ENCODE assay signal across 15 cellular contexts in genomic region chr16:56365552-56365951, GRCh38. TPM values are rescaled to one million over a fixed set of nuclear protein-coding genes. Genes with fewer than 3 reads are reported as not detected.
DNase-seq lines count a peak whose midpoint lies in the region; ATAC-seq and TF ChIP-seq lines count a peak whose summit lies in the region.
"Had no signal": no experiment of that assay in that cellular context is flagged by ENCODE, and none has a peak within 500 bp of the region (broad histone marks: within the 10 kb centered on the region; RNA-seq: fewer than 3 reads in every experiment).

No MANE protein-coding gene starts in this region.

- 85% methylated on average over 6 of the region's 7 CpGs for WGBS in esophagus muscularis mucosa
- WGBS in neuronal stem cell (ENCODE audit: extremely low coverage in 2 of 2, insufficient read length in 2 of 2, insufficient replicate concordance in 1 of 2), 2 donors = no CpG with 5 or more reads among the region's 7 CpGs
- 79 to 82% methylated on average over 7 of the region's 7 CpGs for WGBS in lower leg skin, 2 donors

- H3K9ac ChIP-seq in neuronal stem cell (ENCODE audit: low read depth, low read length, poor library complexity) = no peak overlapping the region

- no peak overlapping the region for H2BK120ac ChIP-seq in neuronal stem cell (ENCODE audit: low read depth, low read length)

- ATAC-seq in omental fat pad (ENCODE audit: low FRiP score) = no peak

- no peak overlapping the region for H3K4me3 ChIP-seq in esophagus muscularis mucosa
- H3K4me3 ChIP-seq in neuronal stem cell (ENCODE audit: low read length in 2 of 2) = no peak overlapping the region
- no peak overlapping the region for H3K4me3 ChIP-seq in lower leg skin (ENCODE audit: low read depth, poor library complexity, severe bottlenecking)
- H3K4me3 ChIP-seq: HAP-1 had no signal

- peak overlapping the region; percentile 45 for H2BK5ac ChIP-seq in neuronal stem cell (ENCODE audit: low read length)

- no peak for TF ChIP-seq CTCF in GM10248 (IDR thresholded peaks at IDR 0.05; ENCODE audit: control extremely low read depth, extremely low read depth, low read depth, missing control alignments)
- no peak for TF ChIP-seq CTCF in GM13976 (IDR thresholded peaks at IDR 0.05; ENCODE audit: borderline replicate concordance, control extremely low read depth, extremely low read depth, insufficient read depth, missing control alignments)
- TF ChIP-seq CTCF in esophagus muscularis mucosa (IDR thresholded peaks at IDR 0.05) = no peak
- no peak for TF ChIP-seq CTCF in lower leg skin (IDR thresholded peaks at IDR 0.05)
- no peak for TF ChIP-seq CTCF in omental fat pad (IDR thresholded peaks at IDR 0.05)

- H3K36me3 ChIP-seq in esophagus muscularis mucosa (peaks cover 43 to 80% (median 75%) of the 10 kb centered on the region in 4 donors), neuronal stem cell (replicated peaks in 1 of 2; ENCODE audit: control insufficient read depth in 2 of 2, insufficient read depth in 2 of 2, low read length in 2 of 2) (peaks cover 23 to 89% of the 10 kb centered on the region in 2 donors)

- H2AK5ac ChIP-seq in neuronal stem cell (ENCODE audit: low read depth, low read length) = no peak overlapping the region

- in situ Hi-C loops in GM13976 (cut with MboI; ENCODE audit: low sequenced_read_pairs, unreplicated experiment) = no loop called here

- POLR2A ChIA-PET in GM10248 (lab: Yijun Ruan, JAX) = no interaction called here

- no peak for TF ChIP-seq POLR2A in esophagus muscularis mucosa (IDR thresholded peaks at IDR 0.05; ENCODE audit: low read depth)
- TF ChIP-seq POLR2A in lower leg skin (IDR thresholded peaks at IDR 0.05) = no peak

- H3K4me2 ChIP-seq in neuronal stem cell (ENCODE audit: insufficient read depth, low read length, poor library complexity, severe bottlenecking) = no peak overlapping the region

- no peak for TF ChIP-seq EP300 in esophagus muscularis mucosa (IDR thresholded peaks at IDR 0.05)

- H2AFZ ChIP-seq in neuronal stem cell (ENCODE audit: low read length) = no peak overlapping the region

- H3K79me1 ChIP-seq in neuronal stem cell (ENCODE audit: low read depth, low read length) = peaks cover 3% of the 10 kb centered on the region

- H4K8ac ChIP-seq in neuronal stem cell (ENCODE audit: low read depth, low read length) = no peak overlapping the region

- H3K23ac ChIP-seq in neuronal stem cell (ENCODE audit: low read depth, low read length, poor library complexity) = no peak overlapping the region

- CTCF ChIA-PET in GM10248 (lab: Yijun Ruan, JAX) = interaction anchor here (1.0 to 2.4 kb wide), 2 partner anchors 9 to 47 kb away, joined by 3 to 9 read pairs; no protein-coding TSS in a partner anchor

- H3K9me3 ChIP-seq in esophagus muscularis mucosa (no peaks in the 10 kb centered on the region), neuronal stem cell (replicated peaks in 1 of 2; ENCODE audit: control insufficient read depth in 2 of 2, insufficient read depth in 1 of 2, low read depth in 1 of 2, low read length in 2 of 2) (no peaks in the 10 kb centered on the region)
- H3K9me3 ChIP-seq: HAP-1 had no signal

- H3K18ac ChIP-seq in neuronal stem cell (ENCODE audit: low read length) = no peak overlapping the region

- H4K91ac ChIP-seq in neuronal stem cell (ENCODE audit: low read depth, low read length, poor library complexity) = no peak overlapping the region

- H3K27ac ChIP-seq in esophagus muscularis mucosa (replicated peaks in 1 of 4) = no peak overlapping the region
- H3K27ac ChIP-seq in neuronal stem cell (replicated peaks; ENCODE audit: low read length) = no peak overlapping the region
- H3K27ac ChIP-seq: HL-60 had no signal

- H3K14ac ChIP-seq in neuronal stem cell (ENCODE audit: low read length) = no peak overlapping the region

- H2BK15ac ChIP-seq in neuronal stem cell (ENCODE audit: low read length) = no peak overlapping the region

- H2BK12ac ChIP-seq in neuronal stem cell (ENCODE audit: low read length) = no peak overlapping the region

- intact Hi-C loops in esophagus muscularis mucosa (cut with DNase I) = no loop called here
- intact Hi-C loops in lower leg skin (cut with DNase I; ENCODE audit: low total_unique reads) = no loop called here

- DNase-seq in GM10248 (ENCODE audit: extremely low spot score) (peak; percentile 6), GM13976 (ENCODE audit: low spot score) (peak; percentile 6), esophagus muscularis mucosa (ENCODE audit: extremely low spot score) (peak; percentile 4), neuronal stem cell (ENCODE audit: low spot score) (no peak), lower leg skin (ENCODE audit: low spot score in 2 of 2) (no peak), omental fat pad (ENCODE audit: low spot score) (no peak)
- DNase-seq in central memory CD4-positive, alpha-beta T cell = no peak
- DNase-seq: C1 segment of cervical spinal cord; Calu3; CD4-positive, alpha-beta T cell; DMS 273 treated with DMSO at 0.1 percent for 48 hours; DMS79; GOT3 had no signal

- H3K27me3 ChIP-seq in esophagus muscularis mucosa (no peaks in the 10 kb centered on the region), neuronal stem cell (ENCODE audit: control insufficient read depth in 3 of 3, insufficient read depth in 3 of 3, low read depth in 1 of 3, low read length in 3 of 3) (peaks cover 0 to 2% (median 0%) of the 10 kb centered on the region in 3 experiments)

- no peak overlapping the region for H3K4ac ChIP-seq in neuronal stem cell (ENCODE audit: low read length)

- H3K4me1 ChIP-seq in esophagus muscularis mucosa = peaks cover 5 to 9% (median 5%) of the 10 kb centered on the region in 4 donors
- no peaks in the 10 kb centered on the region for H3K4me1 ChIP-seq in neuronal stem cell (ENCODE audit: control insufficient read depth in 2 of 2, insufficient read depth in 1 of 2, low read depth in 1 of 2, low read length in 2 of 2)
- H3K4me1 ChIP-seq: HAP-1 had no signal

RNA-seq across cellular contexts. Expression of gene AMFR, which starts 59.8 kb away (rescaled TPM):
- 100 to 1,000 TPM; 150 to 205 (median 179) TPM for total RNA-seq in esophagus muscularis mucosa
- 25.0 TPM for polyA plus RNA-seq in neuronal stem cell (2013, experiment 1 of 2)
- polyA plus RNA-seq in neuronal stem cell (2013, experiment 2 of 2) = 25.1 TPM
- 100 to 1,000 TPM in 3 of 4 donors, 10 to 100 TPM in 1; 77.3 to 149 (median 124) TPM for total RNA-seq in lower leg skin
- total RNA-seq in omental fat pad = 100 to 1,000 TPM; 126 to 215 (median 162) TPM

Comparison
In these comparisons a context has a peak if more than half of its experiments do, and no peak if none do; other contexts are left out.
1. DNase-seq: peak in GM10248 (single experiment), GM13976 (single experiment) and esophagus muscularis mucosa (single experiment); none in neuronal stem cell (single experiment), lower leg skin (0 of 2), central memory CD4-positive, alpha-beta T cell (single experiment) and omental fat pad (single experiment).